ENCODE assay signal across 27 cellular contexts in the genomic region with DNA sequence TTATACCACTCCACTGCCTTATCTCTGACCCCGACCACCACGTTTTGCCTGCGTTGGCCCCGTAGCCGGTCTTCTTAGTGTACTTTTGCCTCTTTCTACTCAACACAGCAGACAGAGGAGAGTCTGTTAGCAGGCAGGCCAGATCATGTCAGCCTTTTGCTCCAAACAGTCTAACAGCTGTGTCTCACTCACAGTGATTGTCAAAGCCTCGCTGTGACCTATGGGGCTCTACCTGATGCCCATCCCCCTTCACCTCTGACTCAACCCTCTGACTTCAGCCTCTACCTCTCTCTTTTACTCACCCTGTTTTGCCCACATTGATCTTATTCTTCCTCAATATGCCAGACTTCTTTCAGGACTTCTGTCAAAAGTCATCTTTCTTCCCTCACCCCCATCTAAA.
"Had no signal": no experiment of that assay in that cellular context is flagged by ENCODE, and none has a peak within 500 bp of the region (broad histone marks: within the 10 kb centered on the region; RNA-seq: fewer than 3 reads in every experiment).

No MANE protein-coding gene starts in this region.

- DNase-seq: colonic mucosa; dermis blood vessel endothelial cell; effector memory CD4-positive, alpha-beta T cell; erythroblast; heart left ventricle; kidney; mesenchymal stem cell; mucosa of descending colon; naive B cell; sigmoid colon; spleen; stimulated activated CD4-positive, alpha-beta T cell treated with anti-CD3 and anti-CD28 coated beads, Interleukin-4, amount 100 ng/mL, for 4 hours; stimulated activated naive CD8-positive, alpha-beta T cell treated with anti-CD3 and anti-CD28 coated beads, Interleukin-15, Interleukin-2, amounts not matched to agents 100 U/mL and 50 U/mL, for 24 hours; upper lobe of left lung had no signal

- H3K36me3 Mint-ChIP-seq: mesothelial cell of epicardium; naive B cell; stimulated activated memory B cell treated with anti-CD40 and anti-IgM and Interleukin-4, amounts not matched to agents 10 μg/mL and 1 μg/mL and 100 μg/mL, for 72 hours had no signal

- H3K79me2 ChIP-seq: hepatocyte had no signal

- ATAC-seq: gastroesophageal sphincter; heart left ventricle; left lobe of liver; mucosa of descending colon; natural killer cell treated with Interleukin-12 subunit alpha and Interleukin-12 subunit beta and Interleukin-15 and Interleukin-18, amount 100 ng/mL, for 72 hours; stimulated activated memory B cell treated with anti-CD40 and anti-IgM and Interleukin-4, amounts not matched to agents 10 μg/mL and 1 μg/mL and 100 μg/mL, for 72 hours; stimulated activated naive CD8-positive, alpha-beta T cell treated with anti-CD3 and anti-CD28 coated beads, Interleukin-15, Interleukin-2, amounts not matched to agents 100 U/mL and 50 U/mL, for 24 hours had no signal

- H3K27me3 ChIP-seq: colonic mucosa, gastroesophageal sphincter, heart left ventricle, hepatocyte, neutrophil, right atrium auricular region, sigmoid colon, spleen, tibial nerve, upper lobe of left lung had no signal

- H3K27ac Mint-ChIP-seq: mesothelial cell of epicardium; naive B cell; natural killer cell treated with Interleukin-12 subunit alpha and Interleukin-12 subunit beta and Interleukin-15 and Interleukin-18, amount 100 ng/mL, for 72 hours; stimulated activated memory B cell treated with anti-CD40 and anti-IgM and Interleukin-4, amounts not matched to agents 10 μg/mL and 1 μg/mL and 100 μg/mL, for 72 hours had no signal

- H3K9me3 ChIP-seq: colonic mucosa, gastroesophageal sphincter, mucosa of descending colon, neutrophil, prostate gland, right atrium auricular region, thoracic aorta, tibial nerve, upper lobe of left lung had no signal

- H3K4me2 ChIP-seq: hepatocyte had no signal

- H3K27me3 Mint-ChIP-seq: naive B cell; natural killer cell treated with Interleukin-12 subunit alpha and Interleukin-12 subunit beta and Interleukin-15 and Interleukin-18, amount 100 ng/mL, for 72 hours; stimulated activated memory B cell treated with anti-CD40 and anti-IgM and Interleukin-4, amounts not matched to agents 10 μg/mL and 1 μg/mL and 100 μg/mL, for 72 hours had no signal

- H3K4me1 Mint-ChIP-seq: naive B cell; stimulated activated memory B cell treated with anti-CD40 and anti-IgM and Interleukin-4, amounts not matched to agents 10 μg/mL and 1 μg/mL and 100 μg/mL, for 72 hours had no signal

- H2AFZ ChIP-seq: hepatocyte had no signal

- H3K4me3 ChIP-seq: colonic mucosa, gastroesophageal sphincter, heart left ventricle, hepatocyte, lung, mucosa of descending colon, prostate gland, right atrium auricular region, sigmoid colon, spleen, thoracic aorta, tibial nerve, upper lobe of left lung had no signal

- H3K4me3 Mint-ChIP-seq: mesothelial cell of epicardium; natural killer cell treated with Interleukin-12 subunit alpha and Interleukin-12 subunit beta and Interleukin-15 and Interleukin-18, amount 100 ng/mL, for 72 hours; neural crest cell; stimulated activated memory B cell treated with anti-CD40 and anti-IgM and Interleukin-4, amounts not matched to agents 10 μg/mL and 1 μg/mL and 100 μg/mL, for 72 hours had no signal

- H3K27ac ChIP-seq: colonic mucosa, gastroesophageal sphincter, heart left ventricle, hepatocyte, neutrophil, prostate gland, right atrium auricular region, sigmoid colon, spleen, thoracic aorta, tibial nerve, upper lobe of left lung had no signal

- H3K36me3 ChIP-seq: colonic mucosa, gastroesophageal sphincter, heart left ventricle, neutrophil, prostate gland, right atrium auricular region, sigmoid colon, spleen, thoracic aorta, tibial nerve, upper lobe of left lung had no signal

- H3K4me1 ChIP-seq: colonic mucosa, gastroesophageal sphincter, heart left ventricle, prostate gland, right atrium auricular region, sigmoid colon, spleen, tibial nerve, upper lobe of left lung had no signal
